Comparison of ENCODE assay signal across 8 cellular contexts in the genomic region with DNA sequence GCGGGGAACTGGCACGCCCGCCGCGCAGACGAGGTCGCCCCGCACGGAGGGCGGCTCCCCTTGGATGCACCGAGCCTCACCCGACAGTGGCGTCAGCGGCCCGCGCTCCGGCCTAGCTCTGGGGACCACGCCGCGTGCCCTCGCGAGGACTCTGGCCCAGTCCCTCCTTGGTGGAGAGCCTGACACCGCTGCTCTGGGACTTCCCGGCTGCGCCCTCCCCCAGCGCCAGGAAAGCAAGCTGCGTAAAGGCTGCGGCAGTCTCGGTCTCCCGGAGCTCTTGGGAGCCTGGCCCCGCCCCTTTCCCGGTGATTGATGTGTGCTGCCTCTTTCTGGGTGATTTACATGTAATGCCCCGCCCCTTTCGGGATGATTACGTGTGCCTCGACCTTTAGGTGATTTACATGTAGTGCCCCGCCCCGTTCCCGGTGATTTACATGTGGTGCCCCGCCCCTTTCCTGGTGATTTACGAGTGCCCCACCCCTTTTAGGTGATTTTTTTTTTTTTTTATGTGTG.
DNase-seq lines count a peak whose midpoint lies in the region; ATAC-seq and TF ChIP-seq lines count a peak whose summit lies in the region.

LENG9 (minus strand) TSS at position 248 of the 513 bp plus-strand sequence. CDS start 252 bp downstream, outside the sequence.

- no peak for TF ChIP-seq CTCF in AG09309 (IDR thresholded peaks at IDR 0.05; ENCODE audit: control insufficient read depth, insufficient read depth, low read depth, low read length, missing control alignments)

- peak; percentile 65 for ATAC-seq in GM19035 (IDR thresholded peaks at IDR 0.05; ENCODE audit: unreplicated experiment)
- peak; percentile 53 for ATAC-seq in HG03280 (IDR thresholded peaks at IDR 0.05; ENCODE audit: unreplicated experiment)

- peak within 1 kb of the TSS; percentile 66 for H3K27ac ChIP-seq in cingulate gyrus (ENCODE audit: low read depth, low read length)
- peak within 1 kb of the TSS; percentile 91 for H3K27ac ChIP-seq in layer of hippocampus (ENCODE audit: low read depth, low read length)

- H3K27me3 ChIP-seq in layer of hippocampus (ENCODE audit: control insufficient read depth, insufficient read depth, low read length), result no peaks in the 10 kb centered on the region

- DNase-seq in AG09309 (ENCODE audit: low read depth), result peak; percentile 94
- DNase-seq in NCI-H510A (lab: John Stamatoyannopoulos, UW), result peak; percentile 61
- peak; percentile 99 for DNase-seq in activated CD4-positive, alpha-beta T cell treated with anti-CD3 and anti-CD28 coated beads for 48 hours
- DNase-seq in stimulated activated CD4-positive, alpha-beta T cell treated with anti-CD3 and anti-CD28 coated beads, Interleukin-1b, Interleukin-23, amount 100 ng/mL, for 24 hours (ENCODE audit: low read depth in 4 of 4, low spot score in 1 of 4), result peak; percentile 91 to 98 (median 94)

- H3K4me3 ChIP-seq in AG09309 (ENCODE audit: control insufficient read depth, low read depth, low read length), result peak within 1 kb of the TSS; percentile 58

Comparison
In these comparisons a context has a peak if more than half of its experiments do, and no peak if none do; other contexts are left out.
1. Peak in every context shown above with its lines: DNase-seq, ATAC-seq, H3K4me3 ChIP-seq and H3K27ac ChIP-seq.